ENCODE assay signal across 8 cellular contexts in the genomic region with DNA sequence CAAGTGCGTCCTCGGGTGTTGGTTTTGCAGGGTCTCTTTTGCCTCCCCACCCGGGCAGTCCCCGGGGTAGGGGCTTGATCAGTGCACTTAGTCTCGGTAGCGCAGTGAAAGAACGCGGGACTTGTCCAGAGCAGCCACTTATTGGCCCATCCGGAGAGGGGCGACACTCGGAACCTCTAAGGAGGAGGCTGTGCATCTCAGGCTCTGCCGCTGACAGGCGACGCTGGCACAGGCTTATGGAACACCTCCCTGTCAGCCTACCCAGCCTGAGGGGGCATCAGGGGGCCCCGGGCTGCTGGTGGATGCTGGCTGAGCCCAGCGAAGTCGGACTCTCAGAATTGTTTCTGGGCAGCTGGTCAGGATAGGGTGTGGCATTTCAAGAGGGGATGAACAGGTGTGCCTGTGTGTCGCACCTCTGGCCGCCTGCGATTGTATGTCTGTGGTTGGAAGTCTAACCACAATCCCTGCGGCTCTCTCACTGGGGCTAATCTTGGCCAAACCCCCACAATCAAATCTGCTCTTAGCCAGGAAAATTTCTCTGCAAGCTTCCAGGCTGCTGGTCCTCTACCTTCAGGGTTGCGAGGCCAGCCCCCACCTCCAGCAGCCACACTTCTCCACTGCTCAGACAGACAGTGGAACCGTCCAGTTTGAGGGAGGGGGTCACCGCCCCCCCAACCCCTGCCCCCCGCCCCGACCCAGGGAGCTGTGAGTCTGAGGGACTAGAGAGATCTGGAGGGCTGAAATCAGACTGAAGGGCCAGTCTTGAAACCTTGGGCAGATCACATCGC. TPM values are rescaled to one million over a fixed set of nuclear protein-coding genes. Genes with fewer than 3 reads are reported as not detected.
A peak's percentile ranks its signal among the peaks of the same experiment; 100 is the strongest.
DNase-seq lines count a peak whose midpoint lies in the region; ATAC-seq and TF ChIP-seq lines count a peak whose summit lies in the region.

No MANE protein-coding gene starts in this region.

- ATAC-seq in activated CD8-positive, alpha-beta memory T cell treated with anti-CD3 and anti-CD28 coated beads, Interleukin-2, amount 10 ng/mL, durations not matched to agents 7 days and 5 days = peak; percentile 35
- ATAC-seq in right lobe of liver = peak; percentile 5 to 18 (median 14)
- ATAC-seq in stimulated activated effector memory CD8-positive, alpha-beta T cell treated with anti-CD3 and anti-CD28 coated beads, Interleukin-12 subunit alpha, Interleukin-12 subunit beta, amount 100 ng/mL, for 72 hours = peak; percentile 47

- WGBS in right lobe of liver (ENCODE audit: insufficient coverage, low coverage, low lambda C conversion rate, missing lambda C conversion rate) = 4% methylated on average over 12 of the region's 27 CpGs

- CTCF ChIA-PET in activated CD8-positive, alpha-beta memory T cell treated with anti-CD3 and anti-CD28 coated beads, Interleukin-2, amount 10 ng/mL, durations not matched to agents 7 days and 5 days (lab: Charles Lee) = interaction anchor here (0.9 to 5.9 kb wide), 8 partner anchors 10 to 363 kb away, joined by 3 to 61 read pairs (median 6); partner anchors contain the start of gene STARD10

- H3K27ac Mint-ChIP-seq in activated CD8-positive, alpha-beta memory T cell treated with anti-CD3 and anti-CD28 coated beads, Interleukin-2, amount 10 ng/mL, durations not matched to agents 7 days and 5 days = peak overlapping the region; percentile 99
- H3K27ac Mint-ChIP-seq in T-helper 1 cell treated with Interleukin-12 subunit alpha and Interleukin-12 subunit beta and Interleukin-4 antibody, amounts not matched to agents 30 μg/mL and 1 μg/mL, for 36 hours = peak overlapping the region; percentile 99
- peak overlapping the region; percentile 100 for H3K27ac Mint-ChIP-seq in stimulated activated effector memory CD8-positive, alpha-beta T cell treated with anti-CD3 and anti-CD28 coated beads, Interleukin-12 subunit alpha, Interleukin-12 subunit beta, amount 100 ng/mL, for 72 hours

- peaks cover 56% of the 10 kb centered on the region for H3K36me3 Mint-ChIP-seq in activated CD8-positive, alpha-beta memory T cell treated with anti-CD3 and anti-CD28 coated beads, Interleukin-2, amount 10 ng/mL, durations not matched to agents 7 days and 5 days
- peaks cover 44% of the 10 kb centered on the region for H3K36me3 Mint-ChIP-seq in T-helper 1 cell treated with Interleukin-12 subunit alpha and Interleukin-12 subunit beta and Interleukin-4 antibody, amounts not matched to agents 30 μg/mL and 1 μg/mL, for 36 hours (ENCODE audit: low read depth)
- peaks cover 93% of the 10 kb centered on the region for H3K36me3 Mint-ChIP-seq in stimulated activated effector memory CD8-positive, alpha-beta T cell treated with anti-CD3 and anti-CD28 coated beads, Interleukin-12 subunit alpha, Interleukin-12 subunit beta, amount 100 ng/mL, for 72 hours

- H3K36me3 ChIP-seq in right lobe of liver = peaks cover 0 to 5% (median 0%) of the 10 kb centered on the region in 4 donors

- peak overlapping the region; percentile 70 for H3K4me3 ChIP-seq in HFF-Myc (replicated peaks; ENCODE audit: low read depth, low read length)
- H3K4me3 ChIP-seq in choroid plexus epithelial cell (ENCODE audit: low read depth, low read length) = peak overlapping the region; percentile 93
- peak overlapping the region; percentile 65 to 88 (median 81) for H3K4me3 ChIP-seq in right lobe of liver

- no peaks in the 10 kb centered on the region for H3K27me3 ChIP-seq in right lobe of liver

- H3K9me3 Mint-ChIP-seq in activated CD8-positive, alpha-beta memory T cell treated with anti-CD3 and anti-CD28 coated beads, Interleukin-2, amount 10 ng/mL, durations not matched to agents 7 days and 5 days (ENCODE audit: low read depth) = no peaks in the 10 kb centered on the region
- no peaks in the 10 kb centered on the region for H3K9me3 Mint-ChIP-seq in T-helper 1 cell treated with Interleukin-12 subunit alpha and Interleukin-12 subunit beta and Interleukin-4 antibody, amounts not matched to agents 30 μg/mL and 1 μg/mL, for 36 hours
- no peaks in the 10 kb centered on the region for H3K9me3 Mint-ChIP-seq in stimulated activated effector memory CD8-positive, alpha-beta T cell treated with anti-CD3 and anti-CD28 coated beads, Interleukin-12 subunit alpha, Interleukin-12 subunit beta, amount 100 ng/mL, for 72 hours

- no peaks in the 10 kb centered on the region for H3K27me3 Mint-ChIP-seq in activated CD8-positive, alpha-beta memory T cell treated with anti-CD3 and anti-CD28 coated beads, Interleukin-2, amount 10 ng/mL, durations not matched to agents 7 days and 5 days
- no peaks in the 10 kb centered on the region for H3K27me3 Mint-ChIP-seq in T-helper 1 cell treated with Interleukin-12 subunit alpha and Interleukin-12 subunit beta and Interleukin-4 antibody, amounts not matched to agents 30 μg/mL and 1 μg/mL, for 36 hours (ENCODE audit: low read depth)

- TF ChIP-seq POLR2A in right lobe of liver (IDR thresholded peaks at IDR 0.05) = no peak

- peak overlapping the region; percentile 94 to 99 (median 98) for H3K27ac ChIP-seq in right lobe of liver

- peak overlapping the region; percentile 100 for H3K4me3 Mint-ChIP-seq in activated CD8-positive, alpha-beta memory T cell treated with anti-CD3 and anti-CD28 coated beads, Interleukin-2, amount 10 ng/mL, durations not matched to agents 7 days and 5 days
- peak overlapping the region; percentile 98 for H3K4me3 Mint-ChIP-seq in T-helper 1 cell treated with Interleukin-12 subunit alpha and Interleukin-12 subunit beta and Interleukin-4 antibody, amounts not matched to agents 30 μg/mL and 1 μg/mL, for 36 hours
- H3K4me3 Mint-ChIP-seq in stimulated activated effector memory CD8-positive, alpha-beta T cell treated with anti-CD3 and anti-CD28 coated beads, Interleukin-12 subunit alpha, Interleukin-12 subunit beta, amount 100 ng/mL, for 72 hours = peak overlapping the region; percentile 98

- DNase-seq in activated CD8-positive, alpha-beta memory T cell treated with anti-CD3 and anti-CD28 coated beads, Interleukin-2, amount 10 ng/mL, durations not matched to agents 7 days and 5 days = peak; percentile 85
- no peak for DNase-seq in activated CD8-positive, alpha-beta memory T cell treated with anti-CD3 and anti-CD28 coated beads, Interleukin-2, amount 50 U/mL, for 48 hours
- DNase-seq in HFF-Myc (ENCODE audit: extremely low read depth, low read depth) (no peak), NAMALWA (ENCODE audit: low spot score) (peak; percentile 93), choroid plexus epithelial cell (ENCODE audit: low read depth) (peak; percentile 63), right lobe of liver (no peak)
- DNase-seq in stimulated activated effector memory CD8-positive, alpha-beta T cell treated with anti-CD3 and anti-CD28 coated beads, Interleukin-12 subunit alpha, Interleukin-12 subunit beta, amount 100 ng/mL, for 72 hours (ENCODE audit: low spot score in 2 of 2) = no peak

- H3K4me1 Mint-ChIP-seq in activated CD8-positive, alpha-beta memory T cell treated with anti-CD3 and anti-CD28 coated beads, Interleukin-2, amount 10 ng/mL, durations not matched to agents 7 days and 5 days = peaks cover 52% of the 10 kb centered on the region
- H3K4me1 Mint-ChIP-seq in T-helper 1 cell treated with Interleukin-12 subunit alpha and Interleukin-12 subunit beta and Interleukin-4 antibody, amounts not matched to agents 30 μg/mL and 1 μg/mL, for 36 hours (ENCODE audit: low read depth) = peaks cover 33% of the 10 kb centered on the region
- H3K4me1 Mint-ChIP-seq in stimulated activated effector memory CD8-positive, alpha-beta T cell treated with anti-CD3 and anti-CD28 coated beads, Interleukin-12 subunit alpha, Interleukin-12 subunit beta, amount 100 ng/mL, for 72 hours = peaks cover 68% of the 10 kb centered on the region

- intact Hi-C loops in right lobe of liver (cut with DNase I) = no loop called here

- peaks cover 0 to 21% (median 3%) of the 10 kb centered on the region in 4 donors for H3K4me1 ChIP-seq in right lobe of liver

- H3K9me3 ChIP-seq in right lobe of liver = no peaks in the 10 kb centered on the region

- TF ChIP-seq CTCF in HFF-Myc (IDR thresholded peaks at IDR 0.05; ENCODE audit: low read depth, low read length, missing control alignments) (no peak), choroid plexus epithelial cell (conservative IDR thresholded peaks at IDR 0.05; ENCODE audit: low read depth, low read length) (peak; percentile 6), right lobe of liver (IDR thresholded peaks at IDR 0.05) (no peak)

RNA-seq across cellular contexts. Expression of gene ATG16L2, which starts 0.8 kb away (rescaled TPM):
- 100 to 1,000 TPM; 103 to 168 TPM for total RNA-seq in activated CD8-positive, alpha-beta memory T cell treated with anti-CD3 and anti-CD28 coated beads, Interleukin-2, amount 10 ng/mL, durations not matched to agents 7 days and 5 days
- total RNA-seq in right lobe of liver = 10 to 100 TPM in 5 of 6 experiments, 1 to 10 TPM in 1; 8.6 to 23.8 (median 15.4) TPM

RNA-seq across cellular contexts. Expression of gene STARD10, which starts 21.2 kb away (rescaled TPM):
- total RNA-seq in activated CD8-positive, alpha-beta memory T cell treated with anti-CD3 and anti-CD28 coated beads, Interleukin-2, amount 10 ng/mL, durations not matched to agents 7 days and 5 days = 10 to 100 TPM in 1 of 2 experiments, 1 to 10 TPM in 1; 8.4 to 18.4 TPM
- total RNA-seq in right lobe of liver = 100 to 1,000 TPM; 282 to 525 (median 330) TPM

Comparison
In these comparisons a context has a peak if more than half of its experiments do, and no peak if none do; other contexts are left out.
1. DNase-seq: peak in activated CD8-positive, alpha-beta memory T cell treated with anti-CD3 and anti-CD28 coated beads, Interleukin-2, amount 10 ng/mL, durations not matched to agents 7 days and 5 days (single experiment), NAMALWA (single experiment) and choroid plexus epithelial cell (single experiment); none in activated CD8-positive, alpha-beta memory T cell treated with anti-CD3 and anti-CD28 coated beads, Interleukin-2, amount 50 U/mL, for 48 hours (single experiment), HFF-Myc (single experiment), right lobe of liver (0 of 3) and stimulated activated effector memory CD8-positive, alpha-beta T cell treated with anti-CD3 and anti-CD28 coated beads, Interleukin-12 subunit alpha, Interleukin-12 subunit beta, amount 100 ng/mL, for 72 hours (0 of 2).
2. RNA of gene ATG16L2, which starts 0.8 kb away (total RNA-seq): 103 to 168 TPM in activated CD8-positive, alpha-beta memory T cell treated with anti-CD3 and anti-CD28 coated beads, Interleukin-2, amount 10 ng/mL, durations not matched to agents 7 days and 5 days; 8.6 to 23.8 TPM in right lobe of liver; every median in the first group is over 4 times any median in the second.
3. RNA of gene STARD10, which starts 21.2 kb away (total RNA-seq): 282 to 525 TPM in right lobe of liver; 8.4 to 18.4 TPM in activated CD8-positive, alpha-beta memory T cell treated with anti-CD3 and anti-CD28 coated beads, Interleukin-2, amount 10 ng/mL, durations not matched to agents 7 days and 5 days; every median in the first group is over 10 times any median in the second.
4. Peak in every context shown above with its lines, with median percentiles within 50 percentile points of each other: ATAC-seq, H3K27ac Mint-ChIP-seq, H3K4me3 Mint-ChIP-seq and H3K4me3 ChIP-seq.